In genomic region chr2:199861116-199861774, GRCh38 we compare ENCODE assay signal across 8 cellular contexts. TPM values are rescaled to one million over a fixed set of nuclear protein-coding genes. Genes with fewer than 3 reads are reported as not detected.
DNase-seq lines count a peak whose midpoint lies in the region; ATAC-seq and TF ChIP-seq lines count a peak whose summit lies in the region.

No MANE protein-coding gene starts in this region.

- no peak overlapping the region for H3K27ac Mint-ChIP-seq in naive thymus-derived CD8-positive, alpha-beta T cell

- peak; percentile 51 for DNase-seq in SIG-M5 treated with dmso at 0.1 percent for 504 hours (lab: John Stamatoyannopoulos, UW; ENCODE audit: unreplicated experiment)
- DNase-seq in SIG-M5 (lab: John Stamatoyannopoulos, UW): no peak
- peak; percentile 21 for DNase-seq in NCI-H82 treated with DMSO at 0.1 percent for 48 hours (lab: John Stamatoyannopoulos, UW; ENCODE audit: unreplicated experiment)
- DNase-seq in dorsolateral prefrontal cortex: no peak
- peak; percentile 71 for DNase-seq in pons (ENCODE audit: low spot score)
- no peak for DNase-seq in islet precursor cell
- DNase-seq in naive thymus-derived CD8-positive, alpha-beta T cell: no peak
- DNase-seq in DMS153 treated with DMSO at 0.1 percent for 48 hours (lab: John Stamatoyannopoulos, UW; ENCODE audit: unreplicated experiment): no peak

- POLR2A ChIA-PET in naive thymus-derived CD8-positive, alpha-beta T cell (lab: Charles Lee): no interaction called here

- no peaks in the 10 kb centered on the region for H3K4me1 Mint-ChIP-seq in naive thymus-derived CD8-positive, alpha-beta T cell

- H3K4me3 ChIP-seq in dorsolateral prefrontal cortex: peak overlapping the region in 2 of 59 donors; percentile 13

- intact Hi-C loops in dorsolateral prefrontal cortex (cut with DNase I): loop anchor here in 1 of 2 donors (2.0 kb wide), 1 partner anchor 156 kb away; no protein-coding TSS in a partner anchor

- ATAC-seq in naive thymus-derived CD8-positive, alpha-beta T cell: no peak

- TF ChIP-seq CTCF in dorsolateral prefrontal cortex (IDR thresholded peaks at IDR 0.05 in 54 of 56, conservative IDR thresholded peaks at IDR 0.05 in 2 of 56; ENCODE audit: low read depth in 1 of 56, partially characterized antibody in 56 of 56): peak; percentile 60 to 94 (median 80)

- H3K27ac ChIP-seq in dorsolateral prefrontal cortex: no peak overlapping the region

- no peaks in the 10 kb centered on the region for H3K27me3 ChIP-seq in dorsolateral prefrontal cortex

- no peaks in the 10 kb centered on the region for H3K36me3 Mint-ChIP-seq in naive thymus-derived CD8-positive, alpha-beta T cell

- peaks cover 9 to 20% (median 13%) of the 10 kb centered on the region in 5 donors for H3K27me3 Mint-ChIP-seq in naive thymus-derived CD8-positive, alpha-beta T cell

- H3K4me3 Mint-ChIP-seq in naive thymus-derived CD8-positive, alpha-beta T cell: no peak overlapping the region

- no peaks in the 10 kb centered on the region for H3K9me3 Mint-ChIP-seq in naive thymus-derived CD8-positive, alpha-beta T cell

RNA-seq across cellular contexts. Expression of gene FTCDNL1, which starts 10.3 kb away (rescaled TPM):
- total RNA-seq in dorsolateral prefrontal cortex: 10 to 100 TPM in 110 of 120 experiments, 1 to 10 TPM in 10; 7.2 to 25.1 (median 14.7) TPM
- total RNA-seq in naive thymus-derived CD8-positive, alpha-beta T cell: 1 to 10 TPM; 2.3 to 3.0 TPM
- polyA plus RNA-seq in naive thymus-derived CD8-positive, alpha-beta T cell: 1 to 10 TPM; 1.2 to 3.2 (median 1.8) TPM

RNA-seq across cellular contexts. Expression of gene C2orf69, which starts 49.8 kb away (rescaled TPM):
- 10 to 100 TPM; 14.0 to 30.4 (median 21.6) TPM for total RNA-seq in dorsolateral prefrontal cortex
- 10 to 100 TPM; 13.9 to 14.4 TPM for total RNA-seq in naive thymus-derived CD8-positive, alpha-beta T cell
- polyA plus RNA-seq in naive thymus-derived CD8-positive, alpha-beta T cell: 10 to 100 TPM; 11.6 to 13.2 (median 11.9) TPM

Comparison
In these comparisons a context has a peak if more than half of its experiments do, and no peak if none do; other contexts are left out.
1. DNase-seq: peak in SIG-M5 treated with dmso at 0.1 percent for 504 hours (single experiment), NCI-H82 treated with DMSO at 0.1 percent for 48 hours (single experiment) and pons (single experiment); none in SIG-M5 (single experiment), dorsolateral prefrontal cortex (0 of 10), islet precursor cell (single experiment), naive thymus-derived CD8-positive, alpha-beta T cell (0 of 10) and DMS153 treated with DMSO at 0.1 percent for 48 hours (single experiment).